Comparison of ENCODE assay signal across 1 cellular context in the genomic region with DNA sequence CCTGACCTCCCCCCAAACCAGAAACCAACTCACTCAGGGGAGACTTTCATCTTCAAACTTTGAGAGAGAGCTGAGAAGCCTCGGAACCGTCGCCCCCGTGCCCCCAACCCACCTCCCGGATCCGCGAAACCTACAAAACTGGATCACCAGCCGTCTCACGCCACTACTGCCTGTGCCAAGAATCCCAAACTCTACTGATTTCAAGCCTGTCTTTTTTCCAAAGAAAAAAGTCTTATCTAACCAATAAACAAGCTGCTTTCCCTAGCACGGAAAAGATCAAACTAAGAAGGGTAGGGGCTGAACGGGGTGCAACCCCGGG.
TF ChIP-seq lines count a peak whose summit lies in the region.

No MANE protein-coding gene starts in this region.

TF ChIP-seq in WTC11, 78 proteins besides CTCF, POLR2A, EP300 and RAD21 (continued from another document):
- TF ChIP-seq, protein P1, sequence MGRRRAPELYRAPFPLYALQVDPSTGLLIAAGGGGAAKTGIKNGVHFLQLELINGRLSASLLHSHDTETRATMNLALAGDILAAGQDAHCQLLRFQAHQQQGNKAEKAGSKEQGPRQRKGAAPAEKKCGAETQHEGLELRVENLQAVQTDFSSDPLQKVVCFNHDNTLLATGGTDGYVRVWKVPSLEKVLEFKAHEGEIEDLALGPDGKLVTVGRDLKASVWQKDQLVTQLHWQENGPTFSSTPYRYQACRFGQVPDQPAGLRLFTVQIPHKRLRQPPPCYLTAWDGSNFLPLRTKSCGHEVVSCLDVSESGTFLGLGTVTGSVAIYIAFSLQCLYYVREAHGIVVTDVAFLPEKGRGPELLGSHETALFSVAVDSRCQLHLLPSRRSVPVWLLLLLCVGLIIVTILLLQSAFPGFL (CRISPR knock-in tag; IDR thresholded peaks at IDR 0.05; ENCODE audit: borderline replicate concordance), result no peak
- TF ChIP-seq ZNF416 (CRISPR knock-in tag; IDR thresholded peaks at IDR 0.05), result no peak
- TF ChIP-seq, protein P2, sequence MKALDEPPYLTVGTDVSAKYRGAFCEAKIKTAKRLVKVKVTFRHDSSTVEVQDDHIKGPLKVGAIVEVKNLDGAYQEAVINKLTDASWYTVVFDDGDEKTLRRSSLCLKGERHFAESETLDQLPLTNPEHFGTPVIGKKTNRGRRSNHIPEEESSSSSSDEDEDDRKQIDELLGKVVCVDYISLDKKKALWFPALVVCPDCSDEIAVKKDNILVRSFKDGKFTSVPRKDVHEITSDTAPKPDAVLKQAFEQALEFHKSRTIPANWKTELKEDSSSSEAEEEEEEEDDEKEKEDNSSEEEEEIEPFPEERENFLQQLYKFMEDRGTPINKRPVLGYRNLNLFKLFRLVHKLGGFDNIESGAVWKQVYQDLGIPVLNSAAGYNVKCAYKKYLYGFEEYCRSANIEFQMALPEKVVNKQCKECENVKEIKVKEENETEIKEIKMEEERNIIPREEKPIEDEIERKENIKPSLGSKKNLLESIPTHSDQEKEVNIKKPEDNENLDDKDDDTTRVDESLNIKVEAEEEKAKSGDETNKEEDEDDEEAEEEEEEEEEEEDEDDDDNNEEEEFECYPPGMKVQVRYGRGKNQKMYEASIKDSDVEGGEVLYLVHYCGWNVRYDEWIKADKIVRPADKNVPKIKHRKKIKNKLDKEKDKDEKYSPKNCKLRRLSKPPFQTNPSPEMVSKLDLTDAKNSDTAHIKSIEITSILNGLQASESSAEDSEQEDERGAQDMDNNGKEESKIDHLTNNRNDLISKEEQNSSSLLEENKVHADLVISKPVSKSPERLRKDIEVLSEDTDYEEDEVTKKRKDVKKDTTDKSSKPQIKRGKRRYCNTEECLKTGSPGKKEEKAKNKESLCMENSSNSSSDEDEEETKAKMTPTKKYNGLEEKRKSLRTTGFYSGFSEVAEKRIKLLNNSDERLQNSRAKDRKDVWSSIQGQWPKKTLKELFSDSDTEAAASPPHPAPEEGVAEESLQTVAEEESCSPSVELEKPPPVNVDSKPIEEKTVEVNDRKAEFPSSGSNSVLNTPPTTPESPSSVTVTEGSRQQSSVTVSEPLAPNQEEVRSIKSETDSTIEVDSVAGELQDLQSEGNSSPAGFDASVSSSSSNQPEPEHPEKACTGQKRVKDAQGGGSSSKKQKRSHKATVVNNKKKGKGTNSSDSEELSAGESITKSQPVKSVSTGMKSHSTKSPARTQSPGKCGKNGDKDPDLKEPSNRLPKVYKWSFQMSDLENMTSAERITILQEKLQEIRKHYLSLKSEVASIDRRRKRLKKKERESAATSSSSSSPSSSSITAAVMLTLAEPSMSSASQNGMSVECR (CRISPR knock-in tag; IDR thresholded peaks at IDR 0.05; ENCODE audit: borderline replicate concordance), result no peak
- no peak for TF ChIP-seq JUN (CRISPR knock-in tag; IDR thresholded peaks at IDR 0.05)
- TF ChIP-seq IRF2 (CRISPR knock-in tag; IDR thresholded peaks at IDR 0.05; ENCODE audit: borderline replicate concordance, low read depth), result no peak
- no peak for TF ChIP-seq MXD4 (CRISPR knock-in tag; IDR thresholded peaks at IDR 0.05; ENCODE audit: borderline replicate concordance)
- no peak for TF ChIP-seq RELA (CRISPR knock-in tag; IDR thresholded peaks at IDR 0.05; ENCODE audit: borderline replicate concordance)
